Comparison of ENCODE assay signal across 22 cellular contexts in the genomic region with DNA sequence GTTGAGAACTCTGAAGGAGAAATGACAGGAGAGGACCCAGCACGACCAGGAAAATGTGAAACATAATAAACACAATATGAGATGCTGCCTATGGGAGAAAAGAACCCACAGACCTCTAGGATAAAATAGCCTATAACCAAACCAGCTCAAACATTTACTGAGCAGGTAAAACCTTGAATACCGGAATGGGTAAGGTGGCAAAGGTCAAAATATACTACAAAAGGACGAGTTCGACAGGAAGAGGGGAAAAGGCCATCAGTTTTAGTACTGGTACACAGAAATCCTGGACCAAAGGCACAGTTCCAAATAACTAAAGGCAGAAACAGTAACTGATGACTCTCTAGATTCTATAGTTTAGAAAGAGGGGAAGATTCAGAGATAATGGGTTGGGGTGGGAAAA.
DNase-seq lines count a peak whose midpoint lies in the region; ATAC-seq, FAIRE-seq and TF ChIP-seq lines count a peak whose summit lies in the region.
"Had no signal": no experiment of that assay in that cellular context is flagged by ENCODE, and none has a peak within 500 bp of the region (broad histone marks: within the 10 kb centered on the region; RNA-seq: fewer than 3 reads in every experiment).

No MANE protein-coding gene starts in this region.

- no peaks in the 10 kb centered on the region for H3K9me3 Mint-ChIP-seq in activated T-helper 17 cell treated with anti-CD3 and anti-CD28 coated beads, Interleukin-2, amount 50 U/mL, for 72 hours
- H3K9me3 Mint-ChIP-seq in mesothelial cell of epicardium: no peaks in the 10 kb centered on the region
- no peaks in the 10 kb centered on the region for H3K9me3 Mint-ChIP-seq in stimulated activated effector memory CD8-positive, alpha-beta T cell treated with anti-CD3 and anti-CD28 coated beads, Interleukin-12 subunit alpha, Interleukin-12 subunit beta, amount 100 ng/mL, for 72 hours
- H3K9me3 Mint-ChIP-seq: CD4-positive, CD25-positive, alpha-beta regulatory T cell; CD8-positive, alpha-beta memory T cell; GM23338; HFFc6 had no signal

- peaks cover 8% of the 10 kb centered on the region for H3K79me2 ChIP-seq in HepG2 (ENCODE audit: insufficient read depth, low read length)

- H3K9me3 ChIP-seq in HepG2 (ENCODE audit: low read length) (no peaks in the 10 kb centered on the region), right lobe of liver (no peaks in the 10 kb centered on the region)
- H3K9me3 ChIP-seq: BE2C had no signal

- no peak overlapping the region for H3K9ac ChIP-seq in HepG2 (ENCODE audit: insufficient read depth, low read depth, low read length)

- peaks cover 17 to 49% of the 10 kb centered on the region in 2 experiments for H3K36me3 ChIP-seq in HepG2 (replicated peaks in 1 of 2; ENCODE audit: control insufficient read depth in 1 of 2, insufficient read depth in 2 of 2, low read length in 2 of 2)
- peaks cover 0 to 10% (median 5%) of the 10 kb centered on the region in 4 donors for H3K36me3 ChIP-seq in right lobe of liver
- H3K36me3 ChIP-seq: BE2C had no signal

- CTCF ChIA-PET in HepG2 (lab: Yijun Ruan, JAX; ENCODE audit: low intra/inter-chr PET ratio, low total read pairs): no interaction called here

- ATAC-seq in HepG2: peak; percentile 60
- ATAC-seq in right lobe of liver: no peak
- ATAC-seq in activated T-helper 17 cell treated with anti-CD3 and anti-CD28 coated beads, Interleukin-2, amount 50 U/mL, for 72 hours (replicated peaks): no peak
- ATAC-seq in stimulated activated effector memory CD8-positive, alpha-beta T cell treated with anti-CD3 and anti-CD28 coated beads, Interleukin-12 subunit alpha, Interleukin-12 subunit beta, amount 100 ng/mL, for 72 hours: no peak
- ATAC-seq in HG03095 (IDR thresholded peaks at IDR 0.05; ENCODE audit: unreplicated experiment): no peak
- no peak for ATAC-seq in GM18520 (IDR thresholded peaks at IDR 0.05; ENCODE audit: unreplicated experiment)
- ATAC-seq: GM12878, GM23338, HCT116 had no signal

- H3K4me2 ChIP-seq in HepG2 (ENCODE audit: low read depth, low read length): no peak overlapping the region
- H3K4me2 ChIP-seq: GM23338 had no signal

- WGBS in HepG2 (ENCODE audit: low lambda C conversion rate): 40% methylated on average over 4 of the region's 4 CpGs
- WGBS in right lobe of liver (ENCODE audit: insufficient coverage, low coverage, low lambda C conversion rate, missing lambda C conversion rate): 30% methylated on average over 4 of the region's 4 CpGs

- H2AFZ ChIP-seq in HepG2 (ENCODE audit: low read length): no peak overlapping the region
- H2AFZ ChIP-seq: GM23338 had no signal

- in situ Hi-C loops in HepG2 (cut with HindIII; ENCODE audit: extremely low pct_ligation_motif_present, low pct_unique_long_range_greater_than_20kb): no loop called here

- POLR2A ChIA-PET in HepG2 (lab: Yijun Ruan, JAX): no interaction called here

- H3K4me1 ChIP-seq in HepG2 (ENCODE audit: insufficient read depth, low read length): peaks cover 43% of the 10 kb centered on the region
- H3K4me1 ChIP-seq in right lobe of liver: no peaks in the 10 kb centered on the region
- H3K4me1 ChIP-seq: BE2C had no signal

- TF ChIP-seq EP300 in HepG2 (IDR thresholded peaks at IDR 0.05; ENCODE audit: low read depth in 2 of 2, low read length in 2 of 2) (no peak), HepG2 (CRISPR knock-in tag; IDR thresholded peaks at IDR 0.05; ENCODE audit: borderline replicate concordance) (no peak)

- intact Hi-C loops in HepG2 (cut with micrococcal nuclease; ENCODE audit: unreplicated experiment) (no loop called here), right lobe of liver (cut with DNase I) (no loop called here)

- TF ChIP-seq CTCF in HepG2 (CRISPR knock-in tag; IDR thresholded peaks at IDR 0.05) (no peak), right lobe of liver (IDR thresholded peaks at IDR 0.05) (no peak), mesothelial cell of epicardium (IDR thresholded peaks at IDR 0.05; ENCODE audit: unreplicated experiment) (no peak)

- H3K27ac Mint-ChIP-seq in activated T-helper 17 cell treated with anti-CD3 and anti-CD28 coated beads, Interleukin-2, amount 50 U/mL, for 72 hours: peak overlapping the region; percentile 64
- H3K27ac Mint-ChIP-seq in mesothelial cell of epicardium: peak overlapping the region; percentile 18
- H3K27ac Mint-ChIP-seq in stimulated activated effector memory CD8-positive, alpha-beta T cell treated with anti-CD3 and anti-CD28 coated beads, Interleukin-12 subunit alpha, Interleukin-12 subunit beta, amount 100 ng/mL, for 72 hours: peak overlapping the region; percentile 5
- H3K27ac Mint-ChIP-seq: GM23338, HFFc6 had no signal

- no peak for FAIRE-seq in HepG2 (lab: Jason Lieb, UNC)
- FAIRE-seq: GM12878, GM19239, H54 had no signal

- H4K20me1 ChIP-seq in HepG2 (ENCODE audit: insufficient read depth, low read length): peaks cover 8% of the 10 kb centered on the region

- peaks cover 13% of the 10 kb centered on the region for H3K4me1 Mint-ChIP-seq in activated T-helper 17 cell treated with anti-CD3 and anti-CD28 coated beads, Interleukin-2, amount 50 U/mL, for 72 hours
- peaks cover 37% of the 10 kb centered on the region for H3K4me1 Mint-ChIP-seq in mesothelial cell of epicardium
- H3K4me1 Mint-ChIP-seq in stimulated activated effector memory CD8-positive, alpha-beta T cell treated with anti-CD3 and anti-CD28 coated beads, Interleukin-12 subunit alpha, Interleukin-12 subunit beta, amount 100 ng/mL, for 72 hours: no peaks in the 10 kb centered on the region
- H3K4me1 Mint-ChIP-seq: GM23338 had no signal

- H3K4me3 Mint-ChIP-seq in activated T-helper 17 cell treated with anti-CD3 and anti-CD28 coated beads, Interleukin-2, amount 50 U/mL, for 72 hours: no peak overlapping the region
- H3K4me3 Mint-ChIP-seq in mesothelial cell of epicardium: no peak overlapping the region
- H3K4me3 Mint-ChIP-seq in stimulated activated effector memory CD8-positive, alpha-beta T cell treated with anti-CD3 and anti-CD28 coated beads, Interleukin-12 subunit alpha, Interleukin-12 subunit beta, amount 100 ng/mL, for 72 hours: no peak overlapping the region
- H3K4me3 Mint-ChIP-seq: CD4-positive, CD25-positive, alpha-beta regulatory T cell; CD8-positive, alpha-beta memory T cell; GM23338; HFFc6 had no signal

- no peaks in the 10 kb centered on the region for H3K27me3 Mint-ChIP-seq in activated T-helper 17 cell treated with anti-CD3 and anti-CD28 coated beads, Interleukin-2, amount 50 U/mL, for 72 hours
- no peaks in the 10 kb centered on the region for H3K27me3 Mint-ChIP-seq in mesothelial cell of epicardium (ENCODE audit: low read depth)
- H3K27me3 Mint-ChIP-seq: CD4-positive, CD25-positive, alpha-beta regulatory T cell; CD8-positive, alpha-beta memory T cell had no signal

- TF ChIP-seq POLR2A in HepG2 (IDR thresholded peaks at IDR 0.05; ENCODE audit: insufficient read depth in 1 of 2, low read depth in 2 of 2, low read length in 2 of 2): no peak
- no peak for TF ChIP-seq POLR2A in right lobe of liver (IDR thresholded peaks at IDR 0.05)

- no TSS peak for BruUV-seq in HepG2 (replicated peaks; lab: Mats Ljungman, UMichigan)

- TF ChIP-seq RAD21 in HepG2 (CRISPR knock-in tag; IDR thresholded peaks at IDR 0.05): no peak

- H3K27me3 ChIP-seq in HepG2 (ENCODE audit: control insufficient read depth in 1 of 2, insufficient read depth in 2 of 2, low read length in 2 of 2) (no peaks in the 10 kb centered on the region), right lobe of liver (no peaks in the 10 kb centered on the region)
- H3K27me3 ChIP-seq: BE2C had no signal

- H3K36me3 Mint-ChIP-seq in activated T-helper 17 cell treated with anti-CD3 and anti-CD28 coated beads, Interleukin-2, amount 50 U/mL, for 72 hours (ENCODE audit: low read depth): peaks cover 55% of the 10 kb centered on the region
- peaks cover 3% of the 10 kb centered on the region for H3K36me3 Mint-ChIP-seq in mesothelial cell of epicardium
- peaks cover 32% of the 10 kb centered on the region for H3K36me3 Mint-ChIP-seq in stimulated activated effector memory CD8-positive, alpha-beta T cell treated with anti-CD3 and anti-CD28 coated beads, Interleukin-12 subunit alpha, Interleukin-12 subunit beta, amount 100 ng/mL, for 72 hours

- H3K4me3 ChIP-seq in HepG2 (replicated peaks in 1 of 3; ENCODE audit: insufficient read depth in 1 of 3, low read depth in 2 of 3, low read length in 3 of 3) (no peak overlapping the region), right lobe of liver (no peak overlapping the region)
- H3K4me3 ChIP-seq: GM12878, GM23338 had no signal

- no peak overlapping the region for H3K27ac ChIP-seq in HepG2 (ENCODE audit: extremely low read length, insufficient read depth, low read length)
- H3K27ac ChIP-seq in right lobe of liver: no peak overlapping the region

- DNase-seq in HepG2 (ENCODE audit: low spot score) (no peak), right lobe of liver (no peak), mesothelial cell of epicardium (ENCODE audit: low spot score in 2 of 2, unreplicated experiment in 2 of 2) (no peak)
- no peak for DNase-seq in stimulated activated effector memory CD8-positive, alpha-beta T cell treated with anti-CD3 and anti-CD28 coated beads, Interleukin-12 subunit alpha, Interleukin-12 subunit beta, amount 100 ng/mL, for 72 hours (ENCODE audit: low spot score in 2 of 2)
- DNase-seq: BE2C; C1 segment of cervical spinal cord; CD4-positive, CD25-positive, alpha-beta regulatory T cell; CD8-positive, alpha-beta memory T cell; COR-L47; DMS 273 treated with DMSO at 0.1 percent for 48 hours; DMS53; DND-41; EL; HFFc6 had no signal

TF ChIP-seq in HepG2, 621 proteins besides CTCF, POLR2A, EP300 and RAD21 (continues in another document):
- peak; percentile 81 for TF ChIP-seq PPARG (CRISPR knock-in tag; conservative IDR thresholded peaks at IDR 0.05)

Comparison
In these comparisons a context has a peak if more than half of its experiments do, and no peak if none do; other contexts are left out.
1. H3K27ac Mint-ChIP-seq: peak in every context shown above with its lines; median percentile 64 in activated T-helper 17 cell treated with anti-CD3 and anti-CD28 coated beads, Interleukin-2, amount 50 U/mL, for 72 hours; 18 in mesothelial cell of epicardium; 5 in stimulated activated effector memory CD8-positive, alpha-beta T cell treated with anti-CD3 and anti-CD28 coated beads, Interleukin-12 subunit alpha, Interleukin-12 subunit beta, amount 100 ng/mL, for 72 hours.